In genomic region chr2:109615637-109616144, GRCh38 we compare ENCODE assay signal across 9 cellular contexts. TPM values are rescaled to one million over a fixed set of nuclear protein-coding genes. Genes with fewer than 3 reads are reported as not detected.
A peak's percentile ranks its signal among the peaks of the same experiment; 100 is the strongest.
DNase-seq lines count a peak whose midpoint lies in the region; TF ChIP-seq lines count a peak whose summit lies in the region.
"Had no signal": no experiment of that assay in that cellular context is flagged by ENCODE, and none has a peak within 500 bp of the region (broad histone marks: within the 10 kb centered on the region; RNA-seq: fewer than 3 reads in every experiment).

No MANE protein-coding gene starts in this region.

- H2BK12ac ChIP-seq in trophoblast cell (ENCODE audit: low read length): no peak overlapping the region

- CTCF ChIA-PET in RWPE1 (lab: Yijun Ruan, JAX): interaction anchor here (0.7 to 2.3 kb wide), 3 partner anchors 8 to 99 kb away, joined by 3 to 20 read pairs (median 3); no protein-coding TSS in a partner anchor

- peaks cover 25% of the 10 kb centered on the region for H3K79me1 ChIP-seq in trophoblast cell (ENCODE audit: low read length)

- H3K4ac ChIP-seq in trophoblast cell (ENCODE audit: low read depth, low read length): peak overlapping the region; percentile 99

- in situ Hi-C loops in G401 (cut with HindIII; ENCODE audit: low sequenced_read_pairs): no loop called here

- H3K9ac ChIP-seq in trophoblast cell (ENCODE audit: low read length): peak overlapping the region; percentile 93

- H2AFZ ChIP-seq in trophoblast cell (ENCODE audit: insufficient read depth, low read length, poor library complexity): no peak overlapping the region

- WGBS in trophoblast cell (ENCODE audit: extremely low coverage, insufficient coverage, insufficient read length): no CpG with 5 or more reads among the region's 24 CpGs

- peak overlapping the region; percentile 10 for H2BK5ac ChIP-seq in trophoblast cell (ENCODE audit: low read depth, low read length, poor library complexity)

- H3K36me3 ChIP-seq in trophoblast cell (ENCODE audit: control insufficient read depth in 1 of 2, insufficient read depth in 2 of 2, low read length in 2 of 2): no peaks in the 10 kb centered on the region

- H3K4me1 ChIP-seq in trophoblast cell (ENCODE audit: control insufficient read depth in 1 of 2, insufficient read depth in 2 of 2, low read length in 2 of 2): peaks cover 0 to 3% of the 10 kb centered on the region in 2 experiments

- H4K12ac ChIP-seq in trophoblast cell (ENCODE audit: low read depth, low read length): no peak overlapping the region

- H4K8ac ChIP-seq in trophoblast cell (ENCODE audit: low read depth, low read length): peak overlapping the region; percentile 23

- H3K23ac ChIP-seq in trophoblast cell (ENCODE audit: low read length): no peak overlapping the region

- H3K4me2 ChIP-seq in trophoblast cell (ENCODE audit: low read length): peak overlapping the region; percentile 71

- no peaks in the 10 kb centered on the region for H3K9me3 ChIP-seq in trophoblast cell (ENCODE audit: insufficient read depth, low read depth, low read length)

- H3K14ac ChIP-seq in trophoblast cell (ENCODE audit: low read length): peak overlapping the region; percentile 58

- H3K27me3 ChIP-seq in trophoblast cell (ENCODE audit: insufficient read depth, low read length): no peaks in the 10 kb centered on the region

- peak overlapping the region; percentile 100 for H3K27ac ChIP-seq in RWPE1
- H3K27ac ChIP-seq in trophoblast cell (ENCODE audit: low read depth, low read length): peak overlapping the region; percentile 88

- peaks cover 24% of the 10 kb centered on the region for H3K79me2 ChIP-seq in trophoblast cell (ENCODE audit: control insufficient read depth, insufficient read depth, low read length, poor library complexity)

- peak overlapping the region; percentile 77 for H4K91ac ChIP-seq in trophoblast cell (ENCODE audit: low read depth, low read length)

- peak overlapping the region; percentile 41 for H2BK120ac ChIP-seq in trophoblast cell (ENCODE audit: insufficient read depth, low read length, poor library complexity)

- intact Hi-C loops in head of caudate nucleus (cut with DNase I): no loop called here

- H2AK5ac ChIP-seq in trophoblast cell (ENCODE audit: low read length): peak overlapping the region; percentile 13

- peak; percentile 29 for DNase-seq in EH (ENCODE audit: low read depth)
- peak; percentile 44 for DNase-seq in RWPE1 (ENCODE audit: low spot score)
- DNase-seq in glomerular visceral epithelial cell (ENCODE audit: extremely low spot score): peak; percentile 24
- peak; percentile 21 to 33 for DNase-seq in trophoblast cell
- no peak for DNase-seq in G401 (ENCODE audit: low spot score)
- no peak for DNase-seq in head of caudate nucleus
- no peak for DNase-seq in effector CD8-positive, alpha-beta T cell (lab: John Stamatoyannopoulos, UW)
- no peak for DNase-seq in activated effector memory CD4-positive, alpha-beta T cell treated with anti-CD3 and anti-CD28 coated beads, Interleukin-2, amount 50 U/mL, for 16 hours

- peak; percentile 39 for TF ChIP-seq CTCF in RWPE1 (conservative IDR thresholded peaks at IDR 0.05; ENCODE audit: low read depth)

- H3K18ac ChIP-seq in trophoblast cell (ENCODE audit: low read length): peak overlapping the region; percentile 100

- H3K4me3 ChIP-seq in trophoblast cell (ENCODE audit: low read depth, low read length): peak overlapping the region; percentile 83
- H3K4me3 ChIP-seq: K562 had no signal

- POLR2A ChIA-PET in RWPE1 (lab: Yijun Ruan, JAX; ENCODE audit: low non-redundant PET): interaction anchor here (0.8 kb wide), 1 partner anchor 87 kb away, joined by 3 read pairs; no protein-coding TSS in a partner anchor

RNA-seq across cellular contexts. Expression of gene SOWAHC, which starts 1.5 kb away (rescaled TPM):
- polyA plus RNA-seq in trophoblast cell (2013): 28.1 and 29.3 TPM in 2 replicates
- 0.06 and 0.34 TPM in 2 replicates for total RNA-seq in G401 (2014; rRNA removed; shearing (Covaris generic))
- polyA plus RNA-seq: K562 had no signal

RNA-seq across cellular contexts. Expression of gene SEPTIN10, which starts 1.9 kb away (rescaled TPM):
- polyA plus RNA-seq in trophoblast cell (2013): 109 and 116 TPM in 2 replicates
- 6.4 and 12.3 TPM in 2 replicates for total RNA-seq in G401 (2014; rRNA removed; shearing (Covaris generic))
- polyA plus RNA-seq: K562 had no signal

Comparison
In these comparisons a context has a peak if more than half of its experiments do, and no peak if none do; other contexts are left out.
1. DNase-seq: peak in EH (single experiment), RWPE1 (single experiment), glomerular visceral epithelial cell (single experiment) and trophoblast cell (2 of 2); none in G401 (single experiment), head of caudate nucleus (0 of 42), effector CD8-positive, alpha-beta T cell (single experiment) and activated effector memory CD4-positive, alpha-beta T cell treated with anti-CD3 and anti-CD28 coated beads, Interleukin-2, amount 50 U/mL, for 16 hours (single experiment).